ENCODE assay signal across 15 cellular contexts in genomic region chr10:94397549-94398370, GRCh38. TPM values are rescaled to one million over a fixed set of nuclear protein-coding genes. Genes with fewer than 3 reads are reported as not detected.
DNase-seq lines count a peak whose midpoint lies in the region; ATAC-seq and TF ChIP-seq lines count a peak whose summit lies in the region.
"Had no signal": no experiment of that assay in that cellular context is flagged by ENCODE, and none has a peak within 500 bp of the region (broad histone marks: within the 10 kb centered on the region; RNA-seq: fewer than 3 reads in every experiment).

No MANE protein-coding gene starts in this region.

- peaks cover 9% of the 10 kb centered on the region for H3K4me1 Mint-ChIP-seq in Calu3 (ENCODE audit: low read depth, unreplicated experiment)

- TF ChIP-seq CTCF in Calu3 (IDR thresholded peaks at IDR 0.05; ENCODE audit: unreplicated experiment): no peak
- no peak for TF ChIP-seq CTCF in IMR-90 (conservative IDR thresholded peaks at IDR 0.05; ENCODE audit: low read depth, low read length)
- no peak for TF ChIP-seq CTCF in osteoblast (IDR thresholded peaks at IDR 0.05; ENCODE audit: extremely low read depth, low read depth, low read length)

- H3K36me3 ChIP-seq in IMR-90 (ENCODE audit: control insufficient read depth, insufficient read depth, low read length): no peaks in the 10 kb centered on the region
- H3K36me3 ChIP-seq in osteoblast (ENCODE audit: insufficient read depth, low read length): no peaks in the 10 kb centered on the region

- H3K14ac ChIP-seq in IMR-90 (replicated peaks; ENCODE audit: low read depth, low read length): no peak overlapping the region

- intact Hi-C loops in Calu3 (cut with micrococcal nuclease; ENCODE audit: unreplicated experiment): no loop called here
- intact Hi-C loops in IMR-90 (cut with micrococcal nuclease): loop anchor here (1.0 kb wide), 1 partner anchor 32 kb away; no protein-coding TSS in a partner anchor
- intact Hi-C loops in head of caudate nucleus (cut with DNase I): no loop called here

- no peak overlapping the region for H3K9ac ChIP-seq in IMR-90 (ENCODE audit: low read depth, low read length)

- H3K4me2 ChIP-seq in IMR-90 (ENCODE audit: low read depth, low read length) (peak overlapping the region; percentile 2; the same call in 1 of the 2 replicates), osteoblast (ENCODE audit: insufficient read depth, low read length) (peak overlapping the region; percentile 1)

- no peak for TF ChIP-seq RAD21 in IMR-90 (IDR thresholded peaks at IDR 0.05; ENCODE audit: low read length)

- no peaks in the 10 kb centered on the region for H3K27me3 Mint-ChIP-seq in Calu3 (ENCODE audit: unreplicated experiment)

- POLR2A ChIA-PET in IMR-90 (lab: Charles Lee; ENCODE audit: unreplicated experiment): no interaction called here

- H3K27me3 ChIP-seq in IMR-90 (ENCODE audit: control insufficient read depth, insufficient read depth, low read length) (no peaks in the 10 kb centered on the region; the same call in 1 of the 2 replicates), osteoblast (ENCODE audit: insufficient read depth, low read length) (no peaks in the 10 kb centered on the region)

- no peak for DNase-seq in Calu3
- peak; percentile 35 for DNase-seq in IMR-90
- DNase-seq in astrocyte of the hippocampus (ENCODE audit: low read depth, low spot score): peak; percentile 48
- peak; percentile 53 for DNase-seq in osteoblast (ENCODE audit: insufficient read length, low spot score, missing footprints)
- no peak for DNase-seq in NCI-H146 (lab: John Stamatoyannopoulos, UW)
- no peak for DNase-seq in head of caudate nucleus
- DNase-seq in stimulated activated CD8-positive, alpha-beta memory T cell treated with anti-CD3 and anti-CD28 coated beads, Interleukin-4, amount 100 ng/mL, for 48 hours: no peak
- DNase-seq: activated T-cell treated with anti-CD3 and anti-CD28 coated beads for 4 hours; amniotic stem cell; CD4-positive, CD25-positive, alpha-beta regulatory T cell; kidney; naive B cell; right cardiac atrium; stimulated activated naive CD8-positive, alpha-beta T cell treated with anti-CD3 and anti-CD28 coated beads, Interleukin-15, Interleukin-2, amounts not matched to agents 100 U/mL and 50 U/mL, for 24 hours had no signal

- peaks cover 6% of the 10 kb centered on the region for H3K36me3 Mint-ChIP-seq in Calu3 (ENCODE audit: insufficient read depth, unreplicated experiment)
- H3K36me3 Mint-ChIP-seq: naive B cell had no signal

- H3K4me1 ChIP-seq in IMR-90 (ENCODE audit: control insufficient read depth, insufficient read depth, low read length) (no peaks in the 10 kb centered on the region), osteoblast (ENCODE audit: insufficient read depth, low read length) (no peaks in the 10 kb centered on the region)

- CTCF ChIA-PET in Calu3 (lab: Charles Lee) (interaction anchor here (0.5 kb wide), 1 partner anchor 128 kb away, joined by 4 read pairs; no protein-coding TSS in a partner anchor), IMR-90 (lab: Yijun Ruan, JAX) (interaction anchor here (0.6 to 1.8 kb wide), 2 partner anchors 16 to 46 kb away, joined by 3 to 4 read pairs; no protein-coding TSS in a partner anchor)

- no peak overlapping the region for H3K56ac ChIP-seq in IMR-90 (ENCODE audit: extremely low read depth, insufficient read depth, low read length)

- H3K18ac ChIP-seq in IMR-90 (ENCODE audit: low read depth, low read length): no peak overlapping the region

- no peak overlapping the region for H3K27ac ChIP-seq in IMR-90 (ENCODE audit: insufficient read depth, low read length)
- H3K27ac ChIP-seq in osteoblast (ENCODE audit: low read depth, low read length): no peak overlapping the region

- H4K20me1 ChIP-seq in IMR-90 (ENCODE audit: insufficient read depth, low read length) (no peaks in the 10 kb centered on the region), osteoblast (ENCODE audit: insufficient read depth, low read length) (no peaks in the 10 kb centered on the region)

- H4K5ac ChIP-seq in IMR-90 (ENCODE audit: low read depth, low read length): 0 out of 2 replicates have a peak overlapping the region, but pooled peaks have one; percentile 2

- peak; percentile 9; the same call in 1 of the 2 replicates for ATAC-seq in IMR-90 (ENCODE audit: low read depth)
- ATAC-seq in HG03442 (IDR thresholded peaks at IDR 0.05; ENCODE audit: unreplicated experiment): no peak
- ATAC-seq: right cardiac atrium; stimulated activated naive CD8-positive, alpha-beta T cell treated with anti-CD3 and anti-CD28 coated beads, Interleukin-15, Interleukin-2, amounts not matched to agents 100 U/mL and 50 U/mL, for 24 hours had no signal

- H2AK9ac ChIP-seq in IMR-90 (replicated peaks; ENCODE audit: low read depth, low read length, poor library complexity): no peak overlapping the region

- no peaks in the 10 kb centered on the region for H3K9me3 Mint-ChIP-seq in Calu3 (ENCODE audit: low read depth, unreplicated experiment)

- H2BK5ac ChIP-seq in IMR-90 (ENCODE audit: low read depth, low read length, poor library complexity, severe bottlenecking): no peak overlapping the region

- TF ChIP-seq POLR2A in IMR-90 (IDR thresholded peaks at IDR 0.05; ENCODE audit: low read depth, low read length): no peak

- no peaks in the 10 kb centered on the region for H3K79me1 ChIP-seq in IMR-90 (ENCODE audit: low read depth in 1 of 2, low read length in 2 of 2)

- no peak overlapping the region for H2BK20ac ChIP-seq in IMR-90 (ENCODE audit: low read depth, low read length)

- no peak overlapping the region for H3K4me3 ChIP-seq in IMR-90 (ENCODE audit: insufficient read depth, low read depth, low read length)
- H3K4me3 ChIP-seq in osteoblast (ENCODE audit: insufficient read depth, low read length): no peak overlapping the region

- 65% methylated on average over 4 of the region's 12 CpGs; no CpG with 5 or more reads in 1 of the 2 experiments for WGBS in IMR-90 (ENCODE audit: extremely low coverage in 2 of 2, insufficient read length in 1 of 2), 2 experiments

- no peak overlapping the region for H2AFZ ChIP-seq in IMR-90 (replicated peaks; ENCODE audit: low read length, poor library complexity)
- H2AFZ ChIP-seq in osteoblast (ENCODE audit: low read length): no peak overlapping the region

- H3K79me2 ChIP-seq in osteoblast (ENCODE audit: insufficient read depth, low read length): no peaks in the 10 kb centered on the region

- H2BK120ac ChIP-seq in IMR-90 (ENCODE audit: low read depth, low read length): no peak overlapping the region

- H4K8ac ChIP-seq in IMR-90 (ENCODE audit: low read depth in 2 of 2, low read length in 2 of 2): no peak overlapping the region

- H3K27ac Mint-ChIP-seq in Calu3 (ENCODE audit: unreplicated experiment): peak overlapping the region; percentile 63
- H3K27ac Mint-ChIP-seq: CD4-positive, CD25-positive, alpha-beta regulatory T cell had no signal

- H2AK5ac ChIP-seq in IMR-90 (ENCODE audit: low read depth, low read length): no peak overlapping the region

- no peak overlapping the region for H3K23ac ChIP-seq in IMR-90 (ENCODE audit: low read depth, low read length)

- H2BK15ac ChIP-seq in IMR-90 (ENCODE audit: low read depth, low read length): no peak overlapping the region

- H3K9me3 ChIP-seq in IMR-90 (ENCODE audit: control insufficient read depth, insufficient read depth, low read length): no peaks in the 10 kb centered on the region
- H3K9me3 ChIP-seq in osteoblast (ENCODE audit: low read depth, low read length): no peaks in the 10 kb centered on the region

- H3K9me1 ChIP-seq in IMR-90 (ENCODE audit: insufficient read depth, low read length): no peaks in the 10 kb centered on the region; the same call in 1 of the 2 replicates

- H3K4ac ChIP-seq in IMR-90 (ENCODE audit: low read depth, low read length): no peak overlapping the region

- H3K4me3 Mint-ChIP-seq in Calu3 (ENCODE audit: low read depth, unreplicated experiment): peak overlapping the region; percentile 49
- H3K4me3 Mint-ChIP-seq: CD4-positive, CD25-positive, alpha-beta regulatory T cell; naive B cell had no signal

- dilution Hi-C loops in IMR-90 (cut with HindIII; ENCODE audit: low sequenced_read_pairs, unreplicated experiment): no loop called here

- no peak overlapping the region for H4K91ac ChIP-seq in IMR-90 (ENCODE audit: insufficient read depth, low read depth, low read length)

- BruUV-seq in Calu3 (replicated peaks; lab: Mats Ljungman, UMichigan) (no TSS peak), IMR-90 (replicated peaks; lab: Mats Ljungman, UMichigan) (no TSS peak)

- in situ Hi-C loops in IMR-90 (cut with MboI; ENCODE audit: low sequenced_read_pairs): no loop called here

TF ChIP-seq in IMR-90, 13 proteins besides CTCF, POLR2A, EP300 and RAD21:
- no peak for TF ChIP-seq NFE2L2 (IDR thresholded peaks at IDR 0.05; ENCODE audit: low read depth, low read length)
- no peak for TF ChIP-seq USF2 (IDR thresholded peaks at IDR 0.05; ENCODE audit: low read depth, low read length)
- TF ChIP-seq RFX5 (IDR thresholded peaks at IDR 0.05; ENCODE audit: low read depth, low read length): no peak
- TF ChIP-seq SMC3 (IDR thresholded peaks at IDR 0.05; ENCODE audit: low read depth, low read length): no peak
- TF ChIP-seq MAZ (IDR thresholded peaks at IDR 0.05; ENCODE audit: borderline replicate concordance, low read depth, low read length): no peak
- no peak for TF ChIP-seq RCOR1 (IDR thresholded peaks at IDR 0.05; ENCODE audit: insufficient replicate concordance, low read length)
- no peak for TF ChIP-seq FOS (IDR thresholded peaks at IDR 0.05; ENCODE audit: low read depth, low read length)
- TF ChIP-seq MXI1 (IDR thresholded peaks at IDR 0.05; ENCODE audit: borderline replicate concordance, low read depth, low read length): no peak
- TF ChIP-seq BHLHE40 (IDR thresholded peaks at IDR 0.05; ENCODE audit: low read depth, low read length): no peak
- TF ChIP-seq CHD1 (IDR thresholded peaks at IDR 0.05; ENCODE audit: low read depth, low read length): no peak

RNA-seq across cellular contexts. Expression of gene TBC1D12, which starts 4.6 kb away (rescaled TPM):
- total RNA-seq in Calu3 (2022): 5.8 and 6.1 TPM in 2 replicates
- 5.4 and 8.1 TPM in 2 replicates for total RNA-seq in IMR-90 (2012; rRNA removed)
- polyA plus RNA-seq in IMR-90 (2012; rRNA removed): 1.8 and 1.9 TPM in 2 replicates
- 0.61 and 0.84 TPM in 2 replicates for polyA plus RNA-seq in IMR-90 (2012; cell fraction: cytosol; rRNA removed)
- 1.3 and 4.2 TPM in 2 replicates for polyA plus RNA-seq in IMR-90 (2012; cell fraction: nucleus; rRNA removed; ENCODE audit: low replicate concordance)
- 38.6 and 43.1 TPM in 2 replicates for total RNA-seq in osteoblast
- total RNA-seq: CD4-positive, CD25-positive, alpha-beta regulatory T cell had no signal
- polyA plus RNA-seq: CD4-positive, CD25-positive, alpha-beta regulatory T cell had no signal

RNA-seq across cellular contexts. Expression of gene NOC3L, which starts 35.0 kb away (rescaled TPM):
- total RNA-seq in Calu3 (2022) (18.4 and 21.8 TPM in 2 replicates), IMR-90 (2012; rRNA removed) (26.5 and 40.5 TPM in 2 replicates), osteoblast (19.4 and 21.0 TPM in 2 replicates)
- 8.6 and 11.9 TPM in 2 replicates for polyA plus RNA-seq in IMR-90 (2012; rRNA removed)
- 1.5 and 2.5 TPM in 2 replicates for polyA plus RNA-seq in IMR-90 (2012; cell fraction: cytosol; rRNA removed)
- 2.5 and 18.8 TPM in 2 replicates for polyA plus RNA-seq in IMR-90 (2012; cell fraction: nucleus; rRNA removed; ENCODE audit: low replicate concordance)

Comparison
In these comparisons a context has a peak if more than half of its experiments do, and no peak if none do; other contexts are left out.
1. DNase-seq: peak in IMR-90 (single experiment), astrocyte of the hippocampus (single experiment) and osteoblast (single experiment); none in Calu3 (single experiment), NCI-H146 (single experiment), head of caudate nucleus (0 of 42) and stimulated activated CD8-positive, alpha-beta memory T cell treated with anti-CD3 and anti-CD28 coated beads, Interleukin-4, amount 100 ng/mL, for 48 hours (single experiment).